Comparison of ENCODE assay signal across 19 cellular contexts in the genomic region with DNA sequence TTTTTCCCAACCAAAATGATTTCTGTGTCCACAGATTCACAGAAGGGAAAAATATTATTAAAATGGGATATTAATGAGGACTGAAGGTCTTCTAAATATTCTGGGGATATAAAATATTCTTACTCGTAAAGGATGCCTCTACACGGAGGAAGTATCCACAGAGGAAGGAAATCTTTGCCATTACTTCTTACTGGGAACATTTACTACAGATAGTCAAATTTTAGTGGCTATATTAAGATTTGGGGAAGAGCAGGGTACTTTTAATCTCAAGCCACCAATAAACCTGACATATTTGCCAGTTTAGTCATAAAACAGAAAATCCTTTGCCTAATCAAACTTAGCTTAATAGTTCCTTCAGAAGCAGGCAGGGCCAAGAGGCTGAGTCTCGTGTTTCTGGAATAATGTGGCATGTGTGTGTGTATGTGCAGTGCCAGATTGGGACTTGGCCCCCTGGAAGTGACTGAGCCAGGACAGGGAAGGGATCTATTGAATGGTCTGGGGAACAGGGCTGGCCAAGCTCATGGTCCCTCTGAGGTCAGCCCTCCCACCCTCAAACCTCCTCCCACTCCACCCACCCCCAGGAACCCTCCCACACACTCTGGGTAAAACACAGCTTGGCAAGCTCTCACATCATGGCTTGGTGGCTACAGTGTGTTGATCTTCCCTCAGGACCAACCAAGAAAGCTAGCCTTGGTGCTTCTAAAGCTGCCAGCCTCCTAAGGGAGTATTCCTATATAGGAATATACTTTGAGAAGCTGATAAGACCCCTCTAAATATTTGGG. TPM values are rescaled to one million over a fixed set of nuclear protein-coding genes. Genes with fewer than 3 reads are reported as not detected.
A peak's percentile ranks its signal among the peaks of the same experiment; 100 is the strongest.
DNase-seq lines count a peak whose midpoint lies in the region; ATAC-seq, FAIRE-seq and TF ChIP-seq lines count a peak whose summit lies in the region.
"Had no signal": no experiment of that assay in that cellular context is flagged by ENCODE, and none has a peak within 500 bp of the region (broad histone marks: within the 10 kb centered on the region; RNA-seq: fewer than 3 reads in every experiment).

No MANE protein-coding gene starts in this region.

- no peak overlapping the region for H2AK5ac ChIP-seq in IMR-90 (ENCODE audit: low read depth, low read length)

- H3K9me3 Mint-ChIP-seq in CD14-positive monocyte (peaks cover 4 to 12% (median 7%) of the 10 kb centered on the region in 7 donors), activated B cell treated with CpG ODN at 0.5 μM for 24 hours (no peaks in the 10 kb centered on the region), natural killer cell (no peaks in the 10 kb centered on the region), endothelial cell (ENCODE audit: unreplicated experiment) (no peaks in the 10 kb centered on the region), mesothelial cell of epicardium (peaks cover 7% of the 10 kb centered on the region)

- no peaks in the 10 kb centered on the region for H3K27me3 ChIP-seq in IMR-90 (ENCODE audit: control insufficient read depth, insufficient read depth, low read length)
- no peaks in the 10 kb centered on the region for H3K27me3 ChIP-seq in colonic mucosa
- H3K27me3 ChIP-seq: stomach had no signal

- no peak overlapping the region for H3K27ac ChIP-seq in IMR-90 (ENCODE audit: insufficient read depth, low read length)
- no peak overlapping the region for H3K27ac ChIP-seq in colonic mucosa
- H3K27ac ChIP-seq: prostate gland had no signal

- no peak overlapping the region for H2BK120ac ChIP-seq in IMR-90 (ENCODE audit: low read depth, low read length)

- H2BK20ac ChIP-seq in IMR-90 (ENCODE audit: low read depth, low read length): no peak overlapping the region

- no peak overlapping the region for H3K4me2 ChIP-seq in IMR-90 (ENCODE audit: low read depth, low read length)
- H3K4me2 ChIP-seq: SK-N-SH had no signal

- TF ChIP-seq POLR2A in IMR-90 (IDR thresholded peaks at IDR 0.05; ENCODE audit: low read depth, low read length): no peak

- H3K27me3 Mint-ChIP-seq in CD14-positive monocyte (ENCODE audit: low read depth in 3 of 3) (no peaks in the 10 kb centered on the region), activated B cell treated with CpG ODN at 0.5 μM for 24 hours (no peaks in the 10 kb centered on the region), natural killer cell (ENCODE audit: low read depth in 2 of 2) (no peaks in the 10 kb centered on the region), endothelial cell (ENCODE audit: unreplicated experiment) (peaks cover 3% of the 10 kb centered on the region), mesothelial cell of epicardium (ENCODE audit: low read depth) (no peaks in the 10 kb centered on the region)

- CTCF ChIA-PET in IMR-90 (lab: Yijun Ruan, JAX): interaction anchor here (0.8 kb wide), 1 partner anchor 14 kb away, joined by 3 read pairs; no protein-coding TSS in a partner anchor
- CTCF ChIA-PET in activated B cell treated with CpG ODN at 0.5 μM for 24 hours (lab: Charles Lee): interaction anchor here (0.7 to 1.5 kb wide), 5 partner anchors 14 to 305 kb away, joined by 3 to 4 read pairs (median 3); a partner anchor contains a TSS

- H2AK9ac ChIP-seq in IMR-90 (replicated peaks; ENCODE audit: low read depth, low read length, poor library complexity): no peak overlapping the region

- no peak overlapping the region for H4K8ac ChIP-seq in IMR-90 (ENCODE audit: low read depth in 2 of 2, low read length in 2 of 2)

- no peak overlapping the region for H3K4ac ChIP-seq in IMR-90 (ENCODE audit: low read depth, low read length)

- no peaks in the 10 kb centered on the region for H3K36me3 ChIP-seq in IMR-90 (ENCODE audit: control insufficient read depth, insufficient read depth, low read length)
- H3K36me3 ChIP-seq in colonic mucosa: no peaks in the 10 kb centered on the region
- H3K36me3 ChIP-seq: prostate gland had no signal

- intact Hi-C loops in CD14-positive monocyte (cut with micrococcal nuclease) (loop anchor here (10.0 kb wide), 3 partner anchors 209 to 309 kb away; a partner anchor contains a TSS), IMR-90 (cut with micrococcal nuclease) (no loop called here), activated B cell treated with CpG ODN at 0.5 μM for 24 hours (cut with micrococcal nuclease) (loop anchor here (10.0 kb wide), 2 partner anchors 579 to 1919 kb away; a partner anchor contains a TSS), natural killer cell (cut with micrococcal nuclease) (loop anchor here (10.0 kb wide), 1 partner anchor 881 kb away; a partner anchor contains a TSS), colonic mucosa (cut with DNase I) (no loop called here)

- H2BK15ac ChIP-seq in IMR-90 (ENCODE audit: low read depth, low read length): no peak overlapping the region

- no peak overlapping the region for H3K56ac ChIP-seq in IMR-90 (ENCODE audit: extremely low read depth, insufficient read depth, low read length)

- H4K5ac ChIP-seq in IMR-90 (ENCODE audit: low read depth, low read length): no peak overlapping the region

- no peak overlapping the region for H2BK5ac ChIP-seq in IMR-90 (ENCODE audit: low read depth, low read length, poor library complexity, severe bottlenecking)

- H3K4me3 ChIP-seq in IMR-90 (ENCODE audit: insufficient read depth, low read depth, low read length): no peak overlapping the region
- no peak overlapping the region for H3K4me3 ChIP-seq in colonic mucosa
- H3K4me3 ChIP-seq: prostate gland, stomach had no signal

- H3K9ac ChIP-seq in IMR-90 (ENCODE audit: low read depth, low read length): no peak overlapping the region
- no peak overlapping the region for H3K9ac ChIP-seq in colonic mucosa (ENCODE audit: low read depth in 2 of 2, low read length in 2 of 2)
- H3K9ac ChIP-seq: SK-N-SH had no signal

- H3K27ac Mint-ChIP-seq in CD14-positive monocyte: peak overlapping the region; percentile 68 to 97 (median 84)
- peak overlapping the region; percentile 90 for H3K27ac Mint-ChIP-seq in activated B cell treated with CpG ODN at 0.5 μM for 24 hours
- H3K27ac Mint-ChIP-seq in natural killer cell: peak overlapping the region; percentile 92 to 97
- H3K27ac Mint-ChIP-seq in endothelial cell (ENCODE audit: unreplicated experiment): no peak overlapping the region
- H3K27ac Mint-ChIP-seq in mesothelial cell of epicardium: no peak overlapping the region

- H3K9me3 ChIP-seq in IMR-90 (ENCODE audit: control insufficient read depth, insufficient read depth, low read length): peaks cover 3% of the 10 kb centered on the region
- H3K9me3 ChIP-seq in colonic mucosa: no peaks in the 10 kb centered on the region
- H3K9me3 ChIP-seq: prostate gland, SK-N-SH had no signal

- H3K4me1 ChIP-seq in IMR-90 (ENCODE audit: control insufficient read depth, insufficient read depth, low read length) (peaks cover 3% of the 10 kb centered on the region), colonic mucosa (no peaks in the 10 kb centered on the region)
- H3K4me1 ChIP-seq: prostate gland had no signal

- WGBS in IMR-90 (ENCODE audit: extremely low coverage in 2 of 2, insufficient read length in 1 of 2), 2 experiments: no CpG with 5 or more reads among the region's 3 CpGs

- no peak overlapping the region for H3K18ac ChIP-seq in IMR-90 (ENCODE audit: low read depth, low read length)

- dilution Hi-C loops in IMR-90 (cut with HindIII; ENCODE audit: low sequenced_read_pairs, unreplicated experiment): no loop called here

- no peak for TF ChIP-seq RAD21 in IMR-90 (IDR thresholded peaks at IDR 0.05; ENCODE audit: low read length)

- H4K20me1 ChIP-seq in IMR-90 (ENCODE audit: insufficient read depth, low read length): no peaks in the 10 kb centered on the region

- no peak for FAIRE-seq in frontal cortex (lab: Jason Lieb, UNC)
- FAIRE-seq: bronchial epithelial cell had no signal

- H3K36me3 Mint-ChIP-seq in CD14-positive monocyte (peaks cover 18 to 21% of the 10 kb centered on the region in 2 donors), activated B cell treated with CpG ODN at 0.5 μM for 24 hours (ENCODE audit: low read depth) (peaks cover 30% of the 10 kb centered on the region), natural killer cell (no peaks in the 10 kb centered on the region), endothelial cell (ENCODE audit: low read depth, unreplicated experiment) (no peaks in the 10 kb centered on the region), mesothelial cell of epicardium (no peaks in the 10 kb centered on the region)

- POLR2A ChIA-PET in IMR-90 (lab: Charles Lee; ENCODE audit: unreplicated experiment): no interaction called here
- POLR2A ChIA-PET in activated B cell treated with CpG ODN at 0.5 μM for 24 hours (lab: Charles Lee): interaction anchor here (0.7 to 4.3 kb wide), 8 partner anchors 8 to 305 kb away, joined by 3 to 27 read pairs (median 5); a partner anchor contains a TSS

- H2AFZ ChIP-seq in IMR-90 (replicated peaks; ENCODE audit: low read length, poor library complexity): peak overlapping the region; percentile 60

- no peaks in the 10 kb centered on the region for H3K9me1 ChIP-seq in IMR-90 (ENCODE audit: insufficient read depth, low read length)

- no peak for ATAC-seq in IMR-90 (ENCODE audit: low read depth)
- ATAC-seq in activated B cell treated with CpG ODN at 0.5 μM for 24 hours (ENCODE audit: low read depth): no peak
- no peak for ATAC-seq in natural killer cell
- ATAC-seq: PC-3 had no signal

- in situ Hi-C loops in IMR-90 (cut with MboI; ENCODE audit: low sequenced_read_pairs): no loop called here

- H3K14ac ChIP-seq in IMR-90 (replicated peaks; ENCODE audit: low read depth, low read length): no peak overlapping the region

- no TSS peak for BruUV-seq in IMR-90 (replicated peaks; lab: Mats Ljungman, UMichigan)

- DNase-seq in CD14-positive monocyte (ENCODE audit: low spot score) (no peak), IMR-90 (no peak), activated B cell treated with CpG ODN at 0.5 μM for 24 hours (no peak), natural killer cell (no peak), endothelial cell (ENCODE audit: low spot score) (no peak), frontal cortex (ENCODE audit: low spot score in 2 of 2) (no peak), colonic mucosa (no peak), mesothelial cell of epicardium (ENCODE audit: low spot score in 2 of 2, unreplicated experiment in 2 of 2) (no peak)
- DNase-seq: KBM-7; left cardiac atrium; NCI-H1930; NCI-H524; PC-3; SK-N-SH; stimulated activated CD4-positive, alpha-beta T cell treated with anti-CD3 and anti-CD28 coated beads, Interleukin-12 subunit alpha, Interleukin-12 subunit beta, amount 100 ng/mL, for 4 hours; stomach had no signal

- H3K23ac ChIP-seq in IMR-90 (ENCODE audit: low read depth, low read length): no peak overlapping the region

- H3K4me1 Mint-ChIP-seq in CD14-positive monocyte: peaks cover 72% of the 10 kb centered on the region
- peaks cover 51% of the 10 kb centered on the region for H3K4me1 Mint-ChIP-seq in activated B cell treated with CpG ODN at 0.5 μM for 24 hours
- peaks cover 83 to 88% of the 10 kb centered on the region in 2 donors for H3K4me1 Mint-ChIP-seq in natural killer cell
- peaks cover 27% of the 10 kb centered on the region for H3K4me1 Mint-ChIP-seq in endothelial cell (ENCODE audit: unreplicated experiment)
- peaks cover 27% of the 10 kb centered on the region for H3K4me1 Mint-ChIP-seq in mesothelial cell of epicardium

- no peaks in the 10 kb centered on the region for H3K79me1 ChIP-seq in IMR-90 (ENCODE audit: low read depth in 1 of 2, low read length in 2 of 2)

- no peak for TF ChIP-seq CTCF in CD14-positive monocyte (IDR thresholded peaks at IDR 0.05)
- no peak for TF ChIP-seq CTCF in IMR-90 (conservative IDR thresholded peaks at IDR 0.05; ENCODE audit: low read depth, low read length)
- TF ChIP-seq CTCF in activated B cell treated with CpG ODN at 0.5 μM for 24 hours (IDR thresholded peaks at IDR 0.05): no peak
- no peak for TF ChIP-seq CTCF in natural killer cell (IDR thresholded peaks at IDR 0.05)
- TF ChIP-seq CTCF in endothelial cell (IDR thresholded peaks at IDR 0.05; ENCODE audit: unreplicated experiment): no peak
- no peak for TF ChIP-seq CTCF in colonic mucosa (IDR thresholded peaks at IDR 0.05)
- TF ChIP-seq CTCF in mesothelial cell of epicardium (IDR thresholded peaks at IDR 0.05; ENCODE audit: unreplicated experiment): no peak

- peak overlapping the region; percentile 6 to 43 for H3K4me3 Mint-ChIP-seq in CD14-positive monocyte
- peak overlapping the region; percentile 38 for H3K4me3 Mint-ChIP-seq in activated B cell treated with CpG ODN at 0.5 μM for 24 hours
- peak overlapping the region; percentile 53 for H3K4me3 Mint-ChIP-seq in natural killer cell
- H3K4me3 Mint-ChIP-seq in endothelial cell (ENCODE audit: unreplicated experiment): no peak overlapping the region
- no peak overlapping the region for H3K4me3 Mint-ChIP-seq in mesothelial cell of epicardium

- no peak overlapping the region for H4K91ac ChIP-seq in IMR-90 (ENCODE audit: insufficient read depth, low read depth, low read length)

RNA-seq across cellular contexts. Expression of a gene that starts 1.7 kb away (rescaled TPM):
- polyA plus RNA-seq in CD14-positive monocyte: 10 to 100 TPM; 20.7 to 31.2 TPM
- under 0.01 TPM in 2 replicates for total RNA-seq in IMR-90 (2012; rRNA removed)
- polyA plus RNA-seq in IMR-90 (2012; rRNA removed): not detected in 2 replicates
- 0.01 TPM in 1 of 2 replicates, not detected in the other for polyA plus RNA-seq in IMR-90 (2012; cell fraction: cytosol; rRNA removed)
- 0.03 TPM in 1 of 2 replicates, not detected in the other for polyA plus RNA-seq in IMR-90 (2012; cell fraction: nucleus; rRNA removed; ENCODE audit: low replicate concordance)
- 62.0 and 63.6 TPM in 2 replicates for total RNA-seq in activated B cell treated with CpG ODN at 0.5 μM for 24 hours
- 10 to 100 TPM; 64.9 to 83.3 (median 78.2) TPM for total RNA-seq in natural killer cell
- total RNA-seq in endothelial cell (ENCODE audit: unreplicated experiment): 2.4 TPM
- 1.6 TPM for total RNA-seq in frontal cortex
- total RNA-seq in colonic mucosa: 1 to 10 TPM; 2.3 TPM
- total RNA-seq in mesothelial cell of epicardium: 0.07 to 0.11 TPM (median 0.09 TPM) in 3 replicates
- total RNA-seq: bronchial epithelial cell, fibroblast of lung, PC-3 had no signal
- polyA plus RNA-seq: SK-N-SH had no signal

Comparison
In these comparisons a context has a peak if more than half of its experiments do, and no peak if none do; other contexts are left out.
1. H3K27ac Mint-ChIP-seq: peak in CD14-positive monocyte (7 of 7), activated B cell treated with CpG ODN at 0.5 μM for 24 hours (single experiment) and natural killer cell (2 of 2); none in endothelial cell (single experiment) and mesothelial cell of epicardium (single experiment).
2. H3K4me3 Mint-ChIP-seq: peak in CD14-positive monocyte (2 of 2), activated B cell treated with CpG ODN at 0.5 μM for 24 hours (single experiment) and natural killer cell (single experiment); none in endothelial cell (single experiment) and mesothelial cell of epicardium (single experiment).
3. RNA of a gene that starts 1.7 kb away (total RNA-seq): 64.9 to 83.3 TPM in natural killer cell and 62.0 to 63.6 TPM in activated B cell treated with CpG ODN at 0.5 μM for 24 hours; 2.4 TPM in endothelial cell (single experiment), 2.3 TPM in colonic mucosa, 1.6 TPM in frontal cortex (single experiment), 0.07 to 0.11 TPM in mesothelial cell of epicardium and under 0.01 TPM in IMR-90; every median in the first group is over 10 times any median in the second.
4. intact Hi-C loops: an anchor here in CD14-positive monocyte (10.0 kb wide), activated B cell treated with CpG ODN at 0.5 μM for 24 hours (10.0 kb wide) and natural killer cell (10.0 kb wide); none called in IMR-90 and colonic mucosa.